Comparison of ENCODE assay signal across 16 cellular contexts in the genomic region with DNA sequence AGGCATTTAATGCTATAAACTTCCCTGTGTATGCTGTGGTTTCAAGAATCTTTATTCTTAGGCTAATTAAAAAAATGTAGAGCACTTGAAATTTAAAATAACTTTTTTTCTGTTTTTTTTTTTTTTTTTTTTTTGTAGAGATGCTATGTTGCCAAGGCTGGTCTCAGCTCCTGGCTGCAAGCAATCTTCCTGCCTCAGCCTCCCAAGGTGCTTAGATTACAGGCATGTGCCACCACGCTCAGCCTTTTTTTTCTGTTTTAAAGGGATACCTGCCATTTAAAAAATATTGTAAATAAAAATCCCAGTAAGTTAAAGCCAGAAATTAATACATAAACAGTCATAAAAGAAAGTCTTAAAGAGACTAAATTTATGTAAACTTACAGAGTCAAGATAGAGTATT.
"Had no signal": no experiment of that assay in that cellular context is flagged by ENCODE, and none has a peak within 500 bp of the region (broad histone marks: within the 10 kb centered on the region; RNA-seq: fewer than 3 reads in every experiment).

No MANE protein-coding gene starts in this region.

- H3K9me3 ChIP-seq: gastroesophageal sphincter, lower lobe of right lung, neutrophil had no signal

- H3K27me3 Mint-ChIP-seq: activated CD4-positive, alpha-beta T cell treated with anti-CD3 and anti-CD28 coated beads, Interleukin-2, amount 10 ng/mL, durations not matched to agents 7 days and 5 days had no signal

- DNase-seq: activated CD4-positive, alpha-beta T cell treated with anti-CD3 and anti-CD28 coated beads, Interleukin-2, amount 10 ng/mL, durations not matched to agents 7 days and 5 days; activated CD4-positive, CD25-positive, alpha-beta regulatory T cell; activated gamma-delta T cell treated with Interleukin-2 at 50 U/mL for 16 hours; dorsolateral prefrontal cortex; left cardiac atrium; lower lobe of right lung; midbrain; retina; stimulated activated CD4-positive, alpha-beta T cell treated with anti-CD3 and anti-CD28 coated beads, Interleukin-4, amount 100 ng/mL, for 24 hours; stimulated activated naive CD4-positive, alpha-beta T cell; trophoblast cell had no signal

- H3K4me3 ChIP-seq: cardiac muscle cell, dorsolateral prefrontal cortex, gastroesophageal sphincter, lower lobe of right lung had no signal

- ATAC-seq: gastroesophageal sphincter, left cardiac atrium, lower lobe of right lung had no signal

- H2AFZ ChIP-seq: parathyroid adenoma had no signal

- H3K27ac Mint-ChIP-seq: T-helper 2 cell treated with Interferon-gamma antibody and Interleukin-4, amounts not matched to agents 5 μg/mL and 100 μg/mL, for 36 hours had no signal

- H3K9ac ChIP-seq: parathyroid adenoma had no signal

- H3K9me3 Mint-ChIP-seq: T-helper 2 cell treated with Interferon-gamma antibody and Interleukin-4, amounts not matched to agents 5 μg/mL and 100 μg/mL, for 36 hours had no signal

- H3K79me2 ChIP-seq: parathyroid adenoma had no signal

- H3K4me1 ChIP-seq: gastroesophageal sphincter, parathyroid adenoma had no signal

- H3K27ac ChIP-seq: gastroesophageal sphincter, lower lobe of right lung, neutrophil, parathyroid adenoma had no signal

- H3K27me3 ChIP-seq: cardiac muscle cell, dorsolateral prefrontal cortex, gastroesophageal sphincter, neutrophil had no signal

- H3K4me3 Mint-ChIP-seq: activated CD4-positive, alpha-beta T cell treated with anti-CD3 and anti-CD28 coated beads, Interleukin-2, amount 10 ng/mL, durations not matched to agents 7 days and 5 days; T-helper 2 cell treated with Interferon-gamma antibody and Interleukin-4, amounts not matched to agents 5 μg/mL and 100 μg/mL, for 36 hours had no signal
